29 cellular contexts compared by ENCODE assay signal in genomic region chr2:62795341-62795740, GRCh38.
"Had no signal": no experiment of that assay in that cellular context is flagged by ENCODE, and none has a peak within 500 bp of the region (broad histone marks: within the 10 kb centered on the region; RNA-seq: fewer than 3 reads in every experiment).

No MANE protein-coding gene starts in this region.

- H3K36me3 Mint-ChIP-seq: activated CD8-positive, alpha-beta memory T cell treated with anti-CD3 and anti-CD28 coated beads, Interleukin-2, amount 10 ng/mL, durations not matched to agents 7 days and 5 days; activated naive CD4-positive, alpha-beta T cell treated with anti-CD3 and anti-CD28 coated beads, Interleukin-2, amount 10 ng/mL, durations not matched to agents 7 days and 5 days had no signal

- H3K27ac Mint-ChIP-seq: activated B cell treated with CpG ODN at 0.5 μM for 24 hours; activated CD4-positive, alpha-beta memory T cell treated with anti-CD3 and anti-CD28 coated beads, Interleukin-2, amount 10 ng/mL, durations not matched to agents 7 days and 5 days; activated CD8-positive, alpha-beta memory T cell treated with anti-CD3 and anti-CD28 coated beads, Interleukin-2, amount 10 ng/mL, durations not matched to agents 7 days and 5 days; activated naive CD4-positive, alpha-beta T cell treated with anti-CD3 and anti-CD28 coated beads, Interleukin-2, amount 10 ng/mL, durations not matched to agents 7 days and 5 days; activated naive CD8-positive, alpha-beta T cell; activated naive CD8-positive, alpha-beta T cell treated with anti-CD3 and anti-CD28 coated beads, Interleukin-2, amount 50 U/mL, for 24 hours; brain; T-cell had no signal

- H3K9me3 Mint-ChIP-seq: activated B cell treated with CpG ODN at 0.5 μM for 24 hours; activated CD4-positive, alpha-beta memory T cell treated with anti-CD3 and anti-CD28 coated beads, Interleukin-2, amount 10 ng/mL, durations not matched to agents 7 days and 5 days; activated naive CD4-positive, alpha-beta T cell treated with anti-CD3 and anti-CD28 coated beads, Interleukin-2, amount 10 ng/mL, durations not matched to agents 7 days and 5 days; activated naive CD8-positive, alpha-beta T cell treated with anti-CD3 and anti-CD28 coated beads, Interleukin-2, amount 50 U/mL, for 24 hours; brain; T-cell had no signal

- H3K4me3 Mint-ChIP-seq: activated B cell treated with CpG ODN at 0.5 μM for 24 hours; activated CD4-positive, alpha-beta memory T cell treated with anti-CD3 and anti-CD28 coated beads, Interleukin-2, amount 10 ng/mL, durations not matched to agents 7 days and 5 days; activated CD8-positive, alpha-beta memory T cell treated with anti-CD3 and anti-CD28 coated beads, Interleukin-2, amount 10 ng/mL, durations not matched to agents 7 days and 5 days; activated naive CD4-positive, alpha-beta T cell treated with anti-CD3 and anti-CD28 coated beads, Interleukin-2, amount 10 ng/mL, durations not matched to agents 7 days and 5 days; activated naive CD8-positive, alpha-beta T cell; activated naive CD8-positive, alpha-beta T cell treated with anti-CD3 and anti-CD28 coated beads, Interleukin-2, amount 50 U/mL, for 24 hours; brain; T-cell had no signal

- H3K4me1 Mint-ChIP-seq: activated B cell treated with CpG ODN at 0.5 μM for 24 hours had no signal

- H3K4me3 ChIP-seq: MG63 had no signal

- DNase-seq: activated B cell treated with CpG ODN at 0.5 μM for 24 hours; activated CD4-positive, alpha-beta memory T cell treated with anti-CD3 and anti-CD28 coated beads, Interleukin-2, amount 10 ng/mL, durations not matched to agents 7 days and 5 days; activated CD4-positive, alpha-beta T cell treated with anti-CD3 and anti-CD28 coated beads for 4 hours; activated CD4-positive, CD25-positive, alpha-beta regulatory T cell treated with anti-CD3 and anti-CD28 coated beads, Interleukin-2, amount 50 U/mL, for 72 hours; activated CD8-positive, alpha-beta memory T cell treated with anti-CD3 and anti-CD28 coated beads for 24 hours; activated CD8-positive, alpha-beta memory T cell treated with anti-CD3 and anti-CD28 coated beads, Interleukin-2, amount 10 ng/mL, durations not matched to agents 7 days and 5 days; activated CD8-positive, alpha-beta memory T cell treated with anti-CD3 and anti-CD28 coated beads, Interleukin-2, amount 50 U/mL, for 48 hours; activated effector memory CD4-positive, alpha-beta T cell treated with Interleukin-2 at 50 U/mL for 16 hours; activated naive CD4-positive, alpha-beta T cell treated with anti-CD3 and anti-CD28 coated beads, Interleukin-2, amount 10 ng/mL, durations not matched to agents 7 days and 5 days; activated naive CD8-positive, alpha-beta T cell treated with anti-CD3 and anti-CD28 coated beads, Interleukin-2, amount 50 U/mL, for 24 hours; activated T-cell treated with anti-CD3 and anti-CD28 coated beads, Interleukin-2, amount 50 U/mL, for 48 hours; anterior cingulate cortex; caudate nucleus; cerebellar nuclear complex; Karpas-422; MG63; MV-4-11; NCI-H1436 treated with DMSO at 0.1 percent for 48 hours; NCI-H524 treated with DMSO at 0.1 percent for 48 hours; SHP77 treated with DMSO at 0.1 percent for 48 hours; T-cell; T-helper 2 cell; T-helper 9 cell had no signal

- ATAC-seq: activated CD8-positive, alpha-beta memory T cell treated with anti-CD3 and anti-CD28 coated beads, Interleukin-2, amount 10 ng/mL, durations not matched to agents 7 days and 5 days; activated naive CD8-positive, alpha-beta T cell treated with anti-CD3 and anti-CD28 coated beads, Interleukin-2, amount 50 U/mL, for 24 hours; Panc1; SK-N-SH treated with all-trans-retinoic acid at 6 μM for 48 hours; T-cell had no signal

- H3K27me3 Mint-ChIP-seq: activated B cell treated with CpG ODN at 0.5 μM for 24 hours; activated CD4-positive, alpha-beta memory T cell treated with anti-CD3 and anti-CD28 coated beads, Interleukin-2, amount 10 ng/mL, durations not matched to agents 7 days and 5 days; activated CD8-positive, alpha-beta memory T cell treated with anti-CD3 and anti-CD28 coated beads, Interleukin-2, amount 10 ng/mL, durations not matched to agents 7 days and 5 days; activated naive CD4-positive, alpha-beta T cell treated with anti-CD3 and anti-CD28 coated beads, Interleukin-2, amount 10 ng/mL, durations not matched to agents 7 days and 5 days; activated naive CD8-positive, alpha-beta T cell; activated naive CD8-positive, alpha-beta T cell treated with anti-CD3 and anti-CD28 coated beads, Interleukin-2, amount 50 U/mL, for 24 hours; brain; T-cell had no signal

- H3K27ac ChIP-seq: VCaP had no signal

- H3K27me3 ChIP-seq: MG63 had no signal

- H3K36me3 ChIP-seq: MG63 had no signal

- H3K9me3 ChIP-seq: MG63 had no signal

- FAIRE-seq: bronchial epithelial cell had no signal
